8 cellular contexts compared by ENCODE assay signal in genomic region chr21:33265664-33266049, GRCh38. TPM values are rescaled to one million over a fixed set of nuclear protein-coding genes. Genes with fewer than 3 reads are reported as not detected.
DNase-seq lines count a peak whose midpoint lies in the region; ATAC-seq and TF ChIP-seq lines count a peak whose summit lies in the region.

No MANE protein-coding gene starts in this region.

- peak overlapping the region; percentile 96 for H3K4me3 Mint-ChIP-seq in activated T-helper 17 cell treated with anti-CD3 and anti-CD28 coated beads, Interleukin-2, amount 50 U/mL, for 72 hours
- peak overlapping the region; percentile 89 for H3K4me3 Mint-ChIP-seq in osteocyte (ENCODE audit: unreplicated experiment)

- H3K27me3 Mint-ChIP-seq in activated T-helper 17 cell treated with anti-CD3 and anti-CD28 coated beads, Interleukin-2, amount 50 U/mL, for 72 hours, result no peaks in the 10 kb centered on the region
- no peaks in the 10 kb centered on the region for H3K27me3 Mint-ChIP-seq in osteocyte (ENCODE audit: unreplicated experiment)

- peak; percentile 31 for ATAC-seq in GM21423 (IDR thresholded peaks at IDR 0.05; ENCODE audit: unreplicated experiment)
- ATAC-seq in activated T-helper 17 cell treated with anti-CD3 and anti-CD28 coated beads, Interleukin-2, amount 50 U/mL, for 72 hours (replicated peaks), result no peak

- peak overlapping the region; percentile 99 for H3K27ac Mint-ChIP-seq in activated T-helper 17 cell treated with anti-CD3 and anti-CD28 coated beads, Interleukin-2, amount 50 U/mL, for 72 hours
- peak overlapping the region; percentile 58 for H3K27ac Mint-ChIP-seq in osteocyte (ENCODE audit: unreplicated experiment)

- TF ChIP-seq CTCF in osteocyte (IDR thresholded peaks at IDR 0.05), result no peak

- in situ Hi-C loops in G401 (cut with HindIII; ENCODE audit: low sequenced_read_pairs), result no loop called here

- H3K36me3 Mint-ChIP-seq in activated T-helper 17 cell treated with anti-CD3 and anti-CD28 coated beads, Interleukin-2, amount 50 U/mL, for 72 hours (ENCODE audit: low read depth), result peaks cover 68% of the 10 kb centered on the region
- H3K36me3 Mint-ChIP-seq in osteocyte (ENCODE audit: unreplicated experiment), result peaks cover 15% of the 10 kb centered on the region

- no peaks in the 10 kb centered on the region for H3K9me3 Mint-ChIP-seq in activated T-helper 17 cell treated with anti-CD3 and anti-CD28 coated beads, Interleukin-2, amount 50 U/mL, for 72 hours
- no peaks in the 10 kb centered on the region for H3K9me3 Mint-ChIP-seq in osteocyte (ENCODE audit: unreplicated experiment)

- DNase-seq in EH (ENCODE audit: low read depth) (peak; percentile 39), Kasumi-1 (lab: John Stamatoyannopoulos, UW) (peak; percentile 97 to 98), head of caudate nucleus (peak in 29 of 42 donors; percentile 9 to 76 (median 34)), osteocyte (ENCODE audit: extremely low spot score, unreplicated experiment) (no peak), ecto neural progenitor cell (ENCODE audit: low spot score) (no peak), G401 (ENCODE audit: low spot score) (no peak)

- peaks cover 22% of the 10 kb centered on the region for H3K4me1 Mint-ChIP-seq in activated T-helper 17 cell treated with anti-CD3 and anti-CD28 coated beads, Interleukin-2, amount 50 U/mL, for 72 hours
- H3K4me1 Mint-ChIP-seq in osteocyte (ENCODE audit: unreplicated experiment), result peaks cover 25% of the 10 kb centered on the region

- intact Hi-C loops in head of caudate nucleus (cut with DNase I), result loop anchor here (10.0 kb wide), 1 partner anchor 99 kb away; no protein-coding TSS in a partner anchor

RNA-seq across cellular contexts. Expression of gene IL10RB, which starts 0.5 kb away (rescaled TPM):
- 10 to 100 TPM; 30.1 to 46.7 TPM for total RNA-seq in activated T-helper 17 cell treated with anti-CD3 and anti-CD28 coated beads, Interleukin-2, amount 50 U/mL, for 72 hours
- 21.1 and 21.7 TPM in 2 replicates for total RNA-seq in osteocyte
- 16.6 and 16.7 TPM in 2 replicates for total RNA-seq in G401 (2014; rRNA removed; shearing (Covaris generic))

RNA-seq across cellular contexts. Expression of gene IFNAR2, which starts 35.9 kb away (rescaled TPM):
- 10 to 100 TPM; 34.6 to 35.4 TPM for total RNA-seq in activated T-helper 17 cell treated with anti-CD3 and anti-CD28 coated beads, Interleukin-2, amount 50 U/mL, for 72 hours
- total RNA-seq in osteocyte, result 15.9 and 17.9 TPM in 2 replicates
- 3.3 and 6.8 TPM in 2 replicates for total RNA-seq in G401 (2014; rRNA removed; shearing (Covaris generic))

RNA-seq across cellular contexts. Expression of gene IFNAR1, which starts 59.1 kb away (rescaled TPM):
- 10 to 100 TPM; 38.5 to 38.8 TPM for total RNA-seq in activated T-helper 17 cell treated with anti-CD3 and anti-CD28 coated beads, Interleukin-2, amount 50 U/mL, for 72 hours
- 42.7 and 42.8 TPM in 2 replicates for total RNA-seq in osteocyte
- 2.2 and 3.4 TPM in 2 replicates for total RNA-seq in G401 (2014; rRNA removed; shearing (Covaris generic))

Comparison
In these comparisons a context has a peak if more than half of its experiments do, and no peak if none do; other contexts are left out.
1. DNase-seq: peak in EH (single experiment), Kasumi-1 (2 of 2) and head of caudate nucleus (29 of 42); none in osteocyte (single experiment), ecto neural progenitor cell (single experiment) and G401 (single experiment).